Comparison of ENCODE assay signal across 15 cellular contexts in the genomic region with DNA sequence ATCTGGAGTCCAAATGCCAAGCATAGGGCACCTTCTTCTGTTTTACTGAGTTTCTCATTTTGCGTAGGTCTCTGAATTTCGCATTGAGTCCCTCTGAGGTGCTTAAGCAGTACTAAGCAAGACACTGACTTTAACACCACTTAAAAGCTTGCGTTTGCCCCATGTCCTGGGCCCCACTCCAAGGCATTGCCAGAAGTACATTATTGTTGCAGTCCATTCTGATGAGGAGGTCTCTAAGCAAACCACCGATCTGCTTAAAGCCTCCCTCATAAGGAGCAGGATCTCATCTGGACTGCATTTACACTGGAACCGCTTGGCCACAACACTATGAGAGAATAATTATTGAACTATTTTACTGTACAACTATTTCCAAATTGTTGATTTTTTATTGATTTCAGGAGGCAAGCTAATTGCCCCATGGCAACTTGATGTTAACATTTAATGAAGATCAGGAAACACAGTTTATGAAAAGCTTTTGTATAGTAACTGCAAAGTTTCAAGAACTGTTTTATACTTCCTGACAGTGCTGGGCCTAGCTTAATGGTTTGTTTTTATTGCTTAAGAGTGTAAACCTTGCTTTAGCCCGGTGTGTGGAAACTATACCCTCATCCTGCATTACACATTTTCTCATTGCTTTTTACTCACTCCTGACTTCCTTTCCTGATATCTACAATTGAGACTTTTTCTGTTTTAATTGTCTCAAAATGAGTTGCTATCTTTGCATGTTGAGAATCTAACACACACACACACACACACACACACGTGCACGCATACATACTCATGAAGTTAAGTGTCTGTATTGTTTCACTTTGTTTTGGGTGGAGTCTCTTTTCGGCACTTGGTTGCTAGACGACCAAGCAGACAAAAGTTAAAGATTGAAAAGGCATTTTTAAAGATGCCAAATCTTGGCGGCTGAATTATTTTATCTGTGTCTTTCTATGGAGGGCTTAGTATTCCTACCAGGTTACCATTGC. TPM values are rescaled to one million over a fixed set of nuclear protein-coding genes. Genes with fewer than 3 reads are reported as not detected.
DNase-seq lines count a peak whose midpoint lies in the region; ATAC-seq and TF ChIP-seq lines count a peak whose summit lies in the region.
"Had no signal": no experiment of that assay in that cellular context is flagged by ENCODE, and none has a peak within 500 bp of the region (broad histone marks: within the 10 kb centered on the region; RNA-seq: fewer than 3 reads in every experiment).

No MANE protein-coding gene starts in this region.

- H3K4me1 ChIP-seq in stomach (peaks cover 4 to 20% (median 5%) of the 10 kb centered on the region in 4 donors), breast epithelium (no peaks in the 10 kb centered on the region)

- H3K4me1 Mint-ChIP-seq in neural crest cell = peaks cover 7% of the 10 kb centered on the region
- H3K4me1 Mint-ChIP-seq in activated CD8-positive, alpha-beta T cell treated with anti-CD3 and anti-CD28 coated beads, Interleukin-2, amount 10 ng/mL, durations not matched to agents 7 days and 5 days (ENCODE audit: low read depth) = no peaks in the 10 kb centered on the region

- H3K4me3 ChIP-seq in BJ (ENCODE audit: low read depth, low read length) (no peak overlapping the region), SK-N-MC (peak overlapping the region; percentile 76), fibroblast of pulmonary artery (replicated peaks; ENCODE audit: low read depth, low read length) (no peak overlapping the region), stomach (no peak overlapping the region), breast epithelium (no peak overlapping the region)

- TF ChIP-seq CTCF in BJ (IDR thresholded peaks at IDR 0.05; ENCODE audit: insufficient read depth, low read depth, low read length) = no peak
- TF ChIP-seq CTCF in fibroblast of pulmonary artery (IDR thresholded peaks at IDR 0.05; ENCODE audit: low read length, missing control alignments) = no peak
- TF ChIP-seq CTCF in neural crest cell (conservative IDR thresholded peaks at IDR 0.05) = no peak
- TF ChIP-seq CTCF in stomach (IDR thresholded peaks at IDR 0.05) = no peak
- TF ChIP-seq CTCF in breast epithelium (IDR thresholded peaks at IDR 0.05) = no peak

- no peaks in the 10 kb centered on the region for H3K36me3 Mint-ChIP-seq in neural crest cell (ENCODE audit: low read depth)
- H3K36me3 Mint-ChIP-seq in activated CD8-positive, alpha-beta T cell treated with anti-CD3 and anti-CD28 coated beads, Interleukin-2, amount 10 ng/mL, durations not matched to agents 7 days and 5 days (ENCODE audit: low read depth) = no peaks in the 10 kb centered on the region

- intact Hi-C loops in stomach (cut with DNase I; ENCODE audit: low total_unique reads) = no loop called here
- intact Hi-C loops in breast epithelium (cut with DNase I; ENCODE audit: low total_unique reads) = no loop called here

- POLR2A ChIA-PET in BJ (lab: Charles Lee) = no interaction called here
- POLR2A ChIA-PET in activated CD8-positive, alpha-beta T cell treated with anti-CD3 and anti-CD28 coated beads, Interleukin-2, amount 10 ng/mL, durations not matched to agents 7 days and 5 days (lab: Charles Lee) = no interaction called here

- no peaks in the 10 kb centered on the region for H3K9me3 Mint-ChIP-seq in neural crest cell
- no peaks in the 10 kb centered on the region for H3K9me3 Mint-ChIP-seq in activated CD8-positive, alpha-beta T cell treated with anti-CD3 and anti-CD28 coated beads, Interleukin-2, amount 10 ng/mL, durations not matched to agents 7 days and 5 days (ENCODE audit: insufficient read depth)

- TF ChIP-seq POLR2A in stomach (IDR thresholded peaks at IDR 0.05) (no peak), breast epithelium (IDR thresholded peaks at IDR 0.05) (no peak)

- peaks cover 5% of the 10 kb centered on the region for H3K27me3 Mint-ChIP-seq in neural crest cell (ENCODE audit: low read depth)
- no peaks in the 10 kb centered on the region for H3K27me3 Mint-ChIP-seq in activated CD8-positive, alpha-beta T cell treated with anti-CD3 and anti-CD28 coated beads, Interleukin-2, amount 10 ng/mL, durations not matched to agents 7 days and 5 days (ENCODE audit: low read depth)

- peak overlapping the region; percentile 35 for H3K9ac ChIP-seq in SK-N-MC (ENCODE audit: insufficient read length)

- H3K27me3 ChIP-seq in BJ (ENCODE audit: control insufficient read depth, insufficient read depth, low read length) = no peaks in the 10 kb centered on the region
- H3K27me3 ChIP-seq in stomach = no peaks in the 10 kb centered on the region
- H3K27me3 ChIP-seq in breast epithelium = no peaks in the 10 kb centered on the region

- no peak for TF ChIP-seq EP300 in stomach (IDR thresholded peaks at IDR 0.05)

- H3K36me3 ChIP-seq in BJ (ENCODE audit: control insufficient read depth, insufficient read depth, low read length) (no peaks in the 10 kb centered on the region), SK-N-MC (ENCODE audit: insufficient read depth, low read length) (peaks cover 15% of the 10 kb centered on the region), stomach (peaks cover 0 to 7% (median 3%) of the 10 kb centered on the region in 4 donors), breast epithelium (no peaks in the 10 kb centered on the region)

- WGBS in stomach, 5 donors = 50 to 62% (median 58%) methylated on average over 11 of the region's 11 CpGs

- no peak overlapping the region for H3K4me3 Mint-ChIP-seq in neural crest cell
- no peak overlapping the region for H3K4me3 Mint-ChIP-seq in activated CD8-positive, alpha-beta T cell treated with anti-CD3 and anti-CD28 coated beads, Interleukin-2, amount 10 ng/mL, durations not matched to agents 7 days and 5 days

- peak overlapping the region; percentile 95 for H3K27ac ChIP-seq in SK-N-MC
- H3K27ac ChIP-seq in stomach = no peak overlapping the region
- no peak overlapping the region for H3K27ac ChIP-seq in breast epithelium

- CTCF ChIA-PET in BJ (lab: Yijun Ruan, JAX) = no interaction called here
- CTCF ChIA-PET in activated CD8-positive, alpha-beta T cell treated with anti-CD3 and anti-CD28 coated beads, Interleukin-2, amount 10 ng/mL, durations not matched to agents 7 days and 5 days (lab: Charles Lee) = no interaction called here

- peak overlapping the region; percentile 45 for H3K27ac Mint-ChIP-seq in neural crest cell (ENCODE audit: unreplicated experiment)
- H3K27ac Mint-ChIP-seq in activated CD8-positive, alpha-beta T cell treated with anti-CD3 and anti-CD28 coated beads, Interleukin-2, amount 10 ng/mL, durations not matched to agents 7 days and 5 days = no peak overlapping the region

- DNase-seq in BJ (ENCODE audit: low read depth) = peak; percentile 19
- peak; percentile 73 for DNase-seq in SK-N-MC (ENCODE audit: low read depth, low spot score)
- peak; percentile 53 for DNase-seq in fibroblast of pulmonary artery (ENCODE audit: low read depth)
- no peak for DNase-seq in neural crest cell (ENCODE audit: low read depth, low spot score)
- DNase-seq in stomach = no peak
- no peak for DNase-seq in breast epithelium (ENCODE audit: low spot score in 2 of 2)
- DNase-seq in activated CD8-positive, alpha-beta memory T cell treated with anti-CD3 and anti-CD28 coated beads, Interleukin-2, amount 50 U/mL, for 48 hours = no peak
- no peak for DNase-seq in activated CD8-positive, alpha-beta T cell treated with anti-CD3 and anti-CD28 coated beads, Interleukin-2, amount 10 ng/mL, durations not matched to agents 7 days and 5 days
- DNase-seq: activated CD4-positive, alpha-beta T cell treated with anti-CD3 and anti-CD28 coated beads for 4 hours; activated naive CD4-positive, alpha-beta T cell treated with anti-CD3 and anti-CD28 coated beads, Interleukin-2, amount 50 U/mL, for 16 hours; activated T-cell treated with anti-CD3 and anti-CD28 coated beads for 4 hours; caudate nucleus; kidney; posterior cingulate gyrus; stimulated activated naive CD4-positive, alpha-beta T cell treated with Interleukin-2 at 50 U/mL for 16 hours had no signal

- no peak for ATAC-seq in activated CD8-positive, alpha-beta T cell treated with anti-CD3 and anti-CD28 coated beads, Interleukin-2, amount 10 ng/mL, durations not matched to agents 7 days and 5 days

- H3K9me3 ChIP-seq in SK-N-MC (ENCODE audit: low read depth, low read length) (no peaks in the 10 kb centered on the region), stomach (no peaks in the 10 kb centered on the region), breast epithelium (no peaks in the 10 kb centered on the region)

RNA-seq across cellular contexts. Expression of a gene that starts 16.6 kb away (rescaled TPM):
- polyA plus RNA-seq in BJ (2011; rRNA removed) = 0.07 TPM in 2 replicates
- 0.05 TPM in 1 of 2 replicates, not detected in the other for polyA minus RNA-seq in BJ (2011; rRNA and poly(A)+ RNA removed)
- total RNA-seq in neural crest cell = 0.58 and 0.84 TPM in 2 replicates
- total RNA-seq in stomach = 10 to 100 TPM in 4 of 5 donors, 1 to 10 TPM in 1; 1.2 to 57.9 (median 32.9) TPM
- 10 to 100 TPM in 1 of 3 donors, 1 to 10 TPM in 2; 4.2 to 10.4 (median 8.0) TPM for polyA plus RNA-seq in stomach
- 10 to 100 TPM in 1 of 3 donors, 1 to 10 TPM in 2; 3.9 to 14.7 (median 5.0) TPM for total RNA-seq in breast epithelium
- not detected for total RNA-seq in activated CD8-positive, alpha-beta T cell treated with anti-CD3 and anti-CD28 coated beads, Interleukin-2, amount 10 ng/mL, durations not matched to agents 7 days and 5 days

Comparison
In these comparisons a context has a peak if more than half of its experiments do, and no peak if none do; other contexts are left out.
1. DNase-seq: peak in BJ (single experiment), SK-N-MC (single experiment) and fibroblast of pulmonary artery (single experiment); none in neural crest cell (single experiment), stomach (single experiment), breast epithelium (0 of 2), activated CD8-positive, alpha-beta memory T cell treated with anti-CD3 and anti-CD28 coated beads, Interleukin-2, amount 50 U/mL, for 48 hours (single experiment) and activated CD8-positive, alpha-beta T cell treated with anti-CD3 and anti-CD28 coated beads, Interleukin-2, amount 10 ng/mL, durations not matched to agents 7 days and 5 days (single experiment).